Comparison of ENCODE assay signal across 25 cellular contexts in the genomic region with DNA sequence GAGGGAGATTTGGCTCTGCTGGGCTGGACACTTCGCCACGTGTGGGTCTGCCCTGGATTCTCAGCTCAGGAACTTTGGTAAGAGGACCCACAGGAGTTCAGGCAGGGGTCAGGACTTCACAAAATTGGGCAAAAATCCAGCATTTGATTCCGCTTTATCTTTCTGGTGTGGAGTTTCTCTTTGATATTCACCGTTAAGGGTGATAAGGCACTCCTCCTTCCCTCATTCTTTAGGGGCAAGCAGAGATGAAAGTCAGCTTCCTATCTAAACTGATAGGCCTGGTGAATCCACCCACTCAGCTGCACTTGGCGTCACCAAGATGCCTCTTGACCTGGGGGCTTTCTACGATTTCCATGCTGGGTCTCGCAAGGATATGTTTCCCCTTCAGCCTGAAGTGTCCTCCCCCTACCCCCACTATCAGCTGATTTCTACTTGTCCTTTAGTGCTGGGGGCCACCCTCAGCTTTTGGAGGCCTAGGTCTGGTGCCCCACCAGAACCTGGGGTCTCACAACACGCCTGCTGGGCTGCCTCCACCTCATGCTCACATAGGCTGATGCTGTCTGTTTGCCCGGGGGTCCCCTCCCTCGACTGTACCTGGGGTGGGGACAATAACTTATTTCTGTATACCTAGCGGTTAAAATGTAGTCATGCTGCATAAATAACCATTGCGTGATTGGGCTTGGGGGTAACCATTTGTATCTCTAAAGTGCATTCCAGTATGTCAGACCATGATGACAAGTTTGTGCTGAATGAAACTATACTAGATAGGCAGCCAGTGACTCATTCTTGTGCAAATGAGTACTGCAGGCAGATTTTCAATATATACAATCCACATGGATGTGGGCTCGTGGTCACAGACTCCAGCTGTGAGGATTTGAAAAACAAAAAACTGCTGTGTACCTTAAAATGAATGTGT.
DNase-seq lines count a peak whose midpoint lies in the region; ATAC-seq and TF ChIP-seq lines count a peak whose summit lies in the region.
"Had no signal": no experiment of that assay in that cellular context is flagged by ENCODE, and none has a peak within 500 bp of the region (broad histone marks: within the 10 kb centered on the region; RNA-seq: fewer than 3 reads in every experiment).

No MANE protein-coding gene starts in this region.

- WGBS in trophoblast cell (ENCODE audit: extremely low coverage, insufficient coverage, insufficient read length): no CpG with 5 or more reads among the region's 13 CpGs

- H3K14ac ChIP-seq in trophoblast cell (ENCODE audit: low read length): no peak overlapping the region

- H4K91ac ChIP-seq in trophoblast cell (ENCODE audit: low read depth, low read length): no peak overlapping the region

- H3K27ac ChIP-seq in fibroblast of lung (ENCODE audit: insufficient read depth, low read length) (no peak overlapping the region), trophoblast cell (ENCODE audit: low read depth, low read length) (no peak overlapping the region), SJCRH30 (no peak overlapping the region)
- H3K27ac ChIP-seq: body of pancreas, gastroesophageal sphincter, tibial artery had no signal

- no peak overlapping the region for H3K23ac ChIP-seq in trophoblast cell (ENCODE audit: low read length)

- H3K4me2 ChIP-seq in fibroblast of lung (ENCODE audit: extremely low read depth, insufficient read depth, low read length): no peak overlapping the region
- no peak overlapping the region for H3K4me2 ChIP-seq in trophoblast cell (ENCODE audit: low read length)

- H3K79me1 ChIP-seq in trophoblast cell (ENCODE audit: low read length): no peaks in the 10 kb centered on the region

- H3K18ac ChIP-seq in trophoblast cell (ENCODE audit: low read length): no peak overlapping the region

- TF ChIP-seq CTCF in fibroblast of lung (conservative IDR thresholded peaks at IDR 0.05 in 1 of 2, IDR thresholded peaks at IDR 0.05 in 1 of 2; ENCODE audit: low read depth in 1 of 2, low read length in 2 of 2): no peak

- H2AFZ ChIP-seq in fibroblast of lung (ENCODE audit: low read length): no peak overlapping the region
- H2AFZ ChIP-seq in trophoblast cell (ENCODE audit: insufficient read depth, low read length, poor library complexity): no peak overlapping the region

- H3K9ac ChIP-seq in fibroblast of lung (ENCODE audit: insufficient read depth, low read length) (no peak overlapping the region), trophoblast cell (ENCODE audit: low read length) (no peak overlapping the region)

- H2BK5ac ChIP-seq in trophoblast cell (ENCODE audit: low read depth, low read length, poor library complexity): no peak overlapping the region

- H4K20me1 ChIP-seq in fibroblast of lung (ENCODE audit: control insufficient read depth, extremely low read depth, insufficient read depth, low read length): no peaks in the 10 kb centered on the region

- H3K36me3 ChIP-seq in fibroblast of lung (ENCODE audit: control insufficient read depth, insufficient read depth, low read length): no peaks in the 10 kb centered on the region
- no peaks in the 10 kb centered on the region for H3K36me3 ChIP-seq in trophoblast cell (ENCODE audit: control insufficient read depth in 1 of 2, insufficient read depth in 2 of 2, low read length in 2 of 2)
- H3K36me3 ChIP-seq in SJCRH30: no peaks in the 10 kb centered on the region
- H3K36me3 ChIP-seq: tibial artery had no signal

- H3K27me3 ChIP-seq in fibroblast of lung (ENCODE audit: control insufficient read depth, insufficient read depth, low read length) (no peaks in the 10 kb centered on the region), trophoblast cell (ENCODE audit: insufficient read depth, low read length) (no peaks in the 10 kb centered on the region), SJCRH30 (no peaks in the 10 kb centered on the region)
- H3K27me3 ChIP-seq: body of pancreas, gastroesophageal sphincter, tibial artery had no signal

- no peak overlapping the region for H3K4me3 ChIP-seq in fibroblast of lung (replicated peaks in 1 of 4; ENCODE audit: control extremely low read depth in 1 of 4, insufficient read depth in 1 of 4, low read depth in 3 of 4, low read length in 4 of 4)
- H3K4me3 ChIP-seq in trophoblast cell (ENCODE audit: low read depth, low read length): no peak overlapping the region
- no peak overlapping the region for H3K4me3 ChIP-seq in SJCRH30
- H3K4me3 ChIP-seq: body of pancreas, gastroesophageal sphincter, tibial artery had no signal

- H2BK120ac ChIP-seq in trophoblast cell (ENCODE audit: insufficient read depth, low read length, poor library complexity): no peak overlapping the region

- H4K12ac ChIP-seq in trophoblast cell (ENCODE audit: low read depth, low read length): no peak overlapping the region

- H4K8ac ChIP-seq in trophoblast cell (ENCODE audit: low read depth, low read length): no peak overlapping the region

- H2AK5ac ChIP-seq in trophoblast cell (ENCODE audit: low read length): no peak overlapping the region

- H3K79me2 ChIP-seq in fibroblast of lung (ENCODE audit: control insufficient read depth, insufficient read depth, low read length) (no peaks in the 10 kb centered on the region), trophoblast cell (ENCODE audit: control insufficient read depth, insufficient read depth, low read length, poor library complexity) (no peaks in the 10 kb centered on the region)

- H3K4me1 ChIP-seq in fibroblast of lung (ENCODE audit: control insufficient read depth, extremely low read depth, insufficient read depth, low read length) (no peaks in the 10 kb centered on the region), trophoblast cell (ENCODE audit: control insufficient read depth in 1 of 2, insufficient read depth in 2 of 2, low read length in 2 of 2) (no peaks in the 10 kb centered on the region), SJCRH30 (0 out of 2 replicates have a peak, but pooled peaks cover 4% of the 10 kb centered on the region)
- H3K4me1 ChIP-seq: body of pancreas, gastroesophageal sphincter, tibial artery had no signal

- no peak overlapping the region for H3K4ac ChIP-seq in trophoblast cell (ENCODE audit: low read depth, low read length)

- ATAC-seq in HG03354 (IDR thresholded peaks at IDR 0.05; ENCODE audit: poor library complexity, severe bottlenecking, unreplicated experiment) (no peak), GM21528 (IDR thresholded peaks at IDR 0.05; ENCODE audit: low FRiP score, unreplicated experiment) (no peak)
- ATAC-seq: body of pancreas; gastroesophageal sphincter; stimulated activated naive CD8-positive, alpha-beta T cell treated with anti-CD3 and anti-CD28 coated beads, Interleukin-15, Interleukin-2, amounts not matched to agents 100 U/mL and 50 U/mL, for 24 hours had no signal

- H2BK12ac ChIP-seq in trophoblast cell (ENCODE audit: low read length): no peak overlapping the region

- DNase-seq in HPDE6-E6E7 (ENCODE audit: extremely low spot score) (peak; percentile 51), amniotic epithelial cell (ENCODE audit: low read depth) (peak; percentile 77), fibroblast of lung (ENCODE audit: low read depth in 2 of 2) (peak; percentile 70 to 90), trophoblast cell (peak; percentile 25 to 71), AG20443 (ENCODE audit: low spot score) (no peak), SJCRH30 (no peak)
- DNase-seq: activated CD4-positive, CD25-positive, alpha-beta regulatory T cell; activated naive CD4-positive, alpha-beta T cell treated with anti-CD3 and anti-CD28 coated beads, Interleukin-2, amount 50 U/mL, for 16 hours; activated T-cell treated with anti-CD3 and anti-CD28 coated beads, Interleukin-2, amount 50 U/mL, for 72 hours; body of pancreas; CD4-positive, alpha-beta memory T cell; DMS153; H7; Karpas-422; NCI-H1092; NCI-H2081; nephron progenitor cell; RPMI8226; stimulated activated CD4-positive, alpha-beta T cell treated with anti-CD3 and anti-CD28 coated beads, Interleukin-2, amount 100 ng/mL, for 24 hours; stimulated activated naive CD8-positive, alpha-beta T cell treated with anti-CD3 and anti-CD28 coated beads, Interleukin-15, Interleukin-2, amounts not matched to agents 100 U/mL and 50 U/mL, for 24 hours; T1000; tibial artery had no signal

- no peaks in the 10 kb centered on the region for H3K9me3 ChIP-seq in fibroblast of lung (ENCODE audit: control insufficient read depth, insufficient read depth, low read depth, low read length)
- H3K9me3 ChIP-seq in trophoblast cell (ENCODE audit: insufficient read depth, low read depth, low read length): peaks cover 2% of the 10 kb centered on the region
- H3K9me3 ChIP-seq in SJCRH30 (replicated peaks): peaks cover 4% of the 10 kb centered on the region; the same call in 1 of the 2 replicates
- H3K9me3 ChIP-seq: body of pancreas, gastroesophageal sphincter, tibial artery had no signal

Comparison
In these comparisons a context has a peak if more than half of its experiments do, and no peak if none do; other contexts are left out.
1. DNase-seq: peak in HPDE6-E6E7 (single experiment), amniotic epithelial cell (single experiment), fibroblast of lung (2 of 2) and trophoblast cell (2 of 2); none in AG20443 (single experiment) and SJCRH30 (0 of 2).